16 cellular contexts compared by ENCODE assay signal in genomic region chr3:20836801-20837200, GRCh38.
DNase-seq lines count a peak whose midpoint lies in the region; ATAC-seq and TF ChIP-seq lines count a peak whose summit lies in the region.
"Had no signal": no experiment of that assay in that cellular context is flagged by ENCODE, and none has a peak within 500 bp of the region (broad histone marks: within the 10 kb centered on the region; RNA-seq: fewer than 3 reads in every experiment).

No MANE protein-coding gene starts in this region.

- H3F3A ChIP-seq in GM23338 (replicated peaks; ENCODE audit: low read depth) = no peaks in the 10 kb centered on the region

- WGBS in suprapubic skin = 65% methylated on average over 2 of the region's 2 CpGs

- H3K27me3 ChIP-seq in GM23338 (ENCODE audit: insufficient read depth) (no peaks in the 10 kb centered on the region), suprapubic skin (no peaks in the 10 kb centered on the region)
- H3K27me3 ChIP-seq: BE2C had no signal

- no peak for TF ChIP-seq CTCF in GM23338 (conservative IDR thresholded peaks at IDR 0.05; ENCODE audit: low read depth in 2 of 2)
- TF ChIP-seq CTCF in nephron (IDR thresholded peaks at IDR 0.05; ENCODE audit: unreplicated experiment in 3 of 3) = no peak
- no peak for TF ChIP-seq CTCF in suprapubic skin (IDR thresholded peaks at IDR 0.05)

- H3K4me1 ChIP-seq in GM23338 (ENCODE audit: insufficient read depth) (no peaks in the 10 kb centered on the region), suprapubic skin (no peaks in the 10 kb centered on the region)
- H3K4me1 ChIP-seq: BE2C had no signal

- H3K9me3 Mint-ChIP-seq in GM23338 (no peaks in the 10 kb centered on the region), nephron (no peaks in the 10 kb centered on the region)
- H3K9me3 Mint-ChIP-seq: H9 had no signal

- H3K36me3 Mint-ChIP-seq in GM23338 (ENCODE audit: low read depth) = no peaks in the 10 kb centered on the region
- no peaks in the 10 kb centered on the region for H3K36me3 Mint-ChIP-seq in nephron (ENCODE audit: low read depth)

- no peak for TF ChIP-seq POLR2A in suprapubic skin (IDR thresholded peaks at IDR 0.05)

- H4K20me1 ChIP-seq in GM23338 (replicated peaks; ENCODE audit: insufficient read depth) = no peaks in the 10 kb centered on the region

- ATAC-seq in GM23338 (no peak), GM19351 (IDR thresholded peaks at IDR 0.05; ENCODE audit: unreplicated experiment) (no peak)
- ATAC-seq: GM12878 had no signal

- H3K36me3 ChIP-seq in GM23338 (ENCODE audit: insufficient read depth) = no peaks in the 10 kb centered on the region
- H3K36me3 ChIP-seq in suprapubic skin = no peaks in the 10 kb centered on the region
- H3K36me3 ChIP-seq: BE2C had no signal

- H2AFZ ChIP-seq in GM23338 = peak overlapping the region; percentile 39; the same call in 1 of the 2 replicates

- no peak overlapping the region for H3K4me3 Mint-ChIP-seq in GM23338
- no peak overlapping the region for H3K4me3 Mint-ChIP-seq in nephron
- H3K4me3 Mint-ChIP-seq: CD4-positive, alpha-beta memory T cell; H9; IgD-negative memory B cell had no signal

- H3K4me1 Mint-ChIP-seq in GM23338 = peaks cover 5% of the 10 kb centered on the region; the same call in 2 of the 3 replicates
- H3K4me1 Mint-ChIP-seq in nephron = peaks cover 13% of the 10 kb centered on the region
- H3K4me1 Mint-ChIP-seq: CD4-positive, alpha-beta memory T cell; IgD-negative memory B cell had no signal

- no peak overlapping the region for H3K27ac ChIP-seq in GM23338 (ENCODE audit: low read depth)
- peak overlapping the region; percentile 2 for H3K27ac ChIP-seq in epithelial cell of prostate
- no peak overlapping the region for H3K27ac ChIP-seq in suprapubic skin
- H3K27ac ChIP-seq: C4-2B had no signal

- TF ChIP-seq EP300 in suprapubic skin (IDR thresholded peaks at IDR 0.05) = no peak

- H3K79me2 ChIP-seq in GM23338 (replicated peaks; ENCODE audit: insufficient read depth) = no peaks in the 10 kb centered on the region

- H3K27me3 Mint-ChIP-seq in GM23338 (ENCODE audit: insufficient read depth, low read depth, poor library complexity) (no peaks in the 10 kb centered on the region), nephron (ENCODE audit: low read depth) (no peaks in the 10 kb centered on the region)
- H3K27me3 Mint-ChIP-seq: CD4-positive, alpha-beta memory T cell; IgD-negative memory B cell had no signal

- H3K4me2 ChIP-seq in GM23338 = no peak overlapping the region

- H3K4me3 ChIP-seq in GM23338 (no peak overlapping the region), suprapubic skin (no peak overlapping the region)
- H3K4me3 ChIP-seq: GM12878 had no signal

- no peak for DNase-seq in GM23338 (ENCODE audit: low spot score)
- peak; percentile 49 for DNase-seq in NCI-H69 (lab: John Stamatoyannopoulos, UW)
- DNase-seq in epithelial cell of prostate (ENCODE audit: low read depth, low spot score) = peak; percentile 64
- DNase-seq in glomerular visceral epithelial cell (ENCODE audit: extremely low spot score) = no peak
- no peak for DNase-seq in suprapubic skin (ENCODE audit: low spot score in 2 of 2)
- DNase-seq: BE2C; CD4-positive, alpha-beta memory T cell; COR-L47; DMS53; GOT3; H9 had no signal

- no peaks in the 10 kb centered on the region; the same call in 1 of the 2 replicates for H3K9me2 ChIP-seq in GM23338 (ENCODE audit: insufficient read depth)

- H3K9me3 ChIP-seq in suprapubic skin = no peaks in the 10 kb centered on the region
- H3K9me3 ChIP-seq: BE2C had no signal

- H3K27ac Mint-ChIP-seq in GM23338 (no peak overlapping the region), nephron (peak overlapping the region in 2 of 3 experiments; percentile 20 to 41)
- H3K27ac Mint-ChIP-seq: CD4-positive, alpha-beta memory T cell; H9; IgD-negative memory B cell had no signal

TF ChIP-seq in GM23338, 12 proteins besides CTCF, POLR2A, EP300 and RAD21:
- no peak for TF ChIP-seq CREB1 (CRISPR knock-in tag; IDR thresholded peaks at IDR 0.05; ENCODE audit: low read depth)
- no peak for TF ChIP-seq POLR2AphosphoS5 (IDR thresholded peaks at IDR 0.05; ENCODE audit: low read depth)
- TF ChIP-seq NANOG (IDR thresholded peaks at IDR 0.05; ENCODE audit: borderline replicate concordance) = no peak
- TF ChIP-seq ETS1 (IDR thresholded peaks at IDR 0.05) = no peak
- TF ChIP-seq ZNF114 (CRISPR knock-in tag; IDR thresholded peaks at IDR 0.05) = no peak
- no peak for TF ChIP-seq EZH2phosphoT487 (IDR thresholded peaks at IDR 0.05; ENCODE audit: unreplicated experiment)
- TF ChIP-seq REST (IDR thresholded peaks at IDR 0.05; ENCODE audit: unreplicated experiment) = no peak
- TF ChIP-seq JUNB (IDR thresholded peaks at IDR 0.05; ENCODE audit: unreplicated experiment) = no peak
- TF ChIP-seq STAT1 (IDR thresholded peaks at IDR 0.05; ENCODE audit: unreplicated experiment) = no peak
- TF ChIP-seq ZNF331 (CRISPR knock-in tag; IDR thresholded peaks at IDR 0.05; ENCODE audit: low read depth) = no peak
TF ChIP-seq in GM23338: peak in this region for 0.

Comparison
In these comparisons a context has a peak if more than half of its experiments do, and no peak if none do; other contexts are left out.
1. DNase-seq: peak in NCI-H69 (single experiment) and epithelial cell of prostate (single experiment); none in GM23338 (single experiment), glomerular visceral epithelial cell (single experiment) and suprapubic skin (0 of 2).